ENCODE assay signal across 12 cellular contexts in the genomic region with DNA sequence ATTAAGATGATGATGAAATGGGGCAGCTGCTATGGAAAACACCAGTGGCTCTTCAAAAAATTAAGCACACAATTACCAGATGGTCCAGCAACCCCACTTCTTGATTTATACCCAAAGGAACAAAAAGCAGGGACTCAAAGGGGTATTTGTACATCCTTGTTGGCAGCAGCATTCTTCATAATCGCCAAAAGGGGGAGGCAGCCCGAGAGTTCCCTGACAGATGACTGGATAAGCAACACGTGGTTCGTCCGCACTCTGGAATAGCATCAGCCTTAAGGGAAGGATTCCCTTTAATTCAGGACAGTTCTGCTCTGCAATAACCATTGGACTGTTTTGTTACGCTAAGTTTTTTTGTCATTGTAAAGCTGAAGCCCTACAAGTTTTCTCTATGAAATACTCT.
DNase-seq lines count a peak whose midpoint lies in the region; TF ChIP-seq lines count a peak whose summit lies in the region.
"Had no signal": no experiment of that assay in that cellular context is flagged by ENCODE, and none has a peak within 500 bp of the region (broad histone marks: within the 10 kb centered on the region; RNA-seq: fewer than 3 reads in every experiment).

No MANE protein-coding gene starts in this region.

- H3K4me2 ChIP-seq in mammary epithelial cell (ENCODE audit: insufficient read depth, low read depth, low read length), result peak overlapping the region; percentile 15

- intact Hi-C loops in mammary epithelial cell (cut with micrococcal nuclease), result no loop called here

- no peak overlapping the region for H3K27ac Mint-ChIP-seq in mesothelial cell of epicardium

- CTCF ChIA-PET in mammary epithelial cell (lab: Charles Lee; ENCODE audit: low non-redundant PET), result no interaction called here

- H3K4me3 Mint-ChIP-seq in mesothelial cell of epicardium, result no peak overlapping the region

- H3K9ac ChIP-seq in mammary epithelial cell (ENCODE audit: insufficient read depth, low read length), result no peak overlapping the region

- H4K20me1 ChIP-seq in mammary epithelial cell (ENCODE audit: insufficient read depth, low read length), result no peaks in the 10 kb centered on the region

- TF ChIP-seq CTCF in AG09319 (IDR thresholded peaks at IDR 0.05; ENCODE audit: low read depth, low read length), result peak; percentile 39
- peak; percentile 6 to 32 for TF ChIP-seq CTCF in mammary epithelial cell (conservative IDR thresholded peaks at IDR 0.05 in 1 of 2, IDR thresholded peaks at IDR 0.05 in 1 of 2; ENCODE audit: extremely low read depth in 1 of 2, insufficient read depth in 1 of 2, low read depth in 1 of 2, low read length in 2 of 2)
- TF ChIP-seq CTCF in mesothelial cell of epicardium (IDR thresholded peaks at IDR 0.05; ENCODE audit: unreplicated experiment), result no peak
- no peak for TF ChIP-seq CTCF in coronary artery (IDR thresholded peaks at IDR 0.05)

- WGBS in mammary epithelial cell (ENCODE audit: low coverage, missing lambda C conversion rate), result 14% methylated on average over 6 of the region's 6 CpGs

- H3K4me3 ChIP-seq in mammary epithelial cell (replicated peaks in 1 of 3; ENCODE audit: insufficient read depth in 1 of 3, low read depth in 2 of 3, low read length in 3 of 3), result no peak overlapping the region
- no peak overlapping the region for H3K4me3 ChIP-seq in coronary artery
- H3K4me3 ChIP-seq: stomach had no signal

- H3K27ac ChIP-seq in mammary epithelial cell (ENCODE audit: insufficient read depth, low read depth, low read length) (no peak overlapping the region), coronary artery (no peak overlapping the region)
- H3K27ac ChIP-seq: stomach had no signal

- H3K9me3 Mint-ChIP-seq in mesothelial cell of epicardium, result no peaks in the 10 kb centered on the region

- peak overlapping the region; percentile 47 for H2AFZ ChIP-seq in mammary epithelial cell (ENCODE audit: low read depth, low read length)

- no peaks in the 10 kb centered on the region for H3K36me3 Mint-ChIP-seq in mesothelial cell of epicardium

- dilution Hi-C loops in mammary epithelial cell (cut with HindIII; ENCODE audit: low sequenced_read_pairs), result no loop called here

- H3K4me1 Mint-ChIP-seq in mesothelial cell of epicardium, result peaks cover 9% of the 10 kb centered on the region

- DNase-seq in AG09319 (ENCODE audit: extremely low read depth, low read depth) (no peak), LHCN-M2 (ENCODE audit: low read depth) (peak; percentile 24), mammary epithelial cell (no peak), lung microvascular endothelial cell (ENCODE audit: low read depth in 2 of 2) (peak; percentile 29 to 40), mesothelial cell of epicardium (ENCODE audit: low spot score in 2 of 2, unreplicated experiment in 2 of 2) (no peak), coronary artery (ENCODE audit: low spot score) (no peak), NCI-H2081 treated with DMSO at 0.1 percent for 48 hours (lab: John Stamatoyannopoulos, UW) (no peak)
- DNase-seq in stimulated activated CD4-positive, alpha-beta T cell treated with anti-CD3 and anti-CD28 coated beads, Interleukin-2, amount 100 ng/mL, for 48 hours, result no peak
- DNase-seq: cerebellar nuclear complex; COR-L47; NK-92 treated with Interleukin-12 subunit alpha and Interleukin-12 subunit beta, amount 100 ng/mL, for 24 hours; stomach had no signal

- no peaks in the 10 kb centered on the region for H3K27me3 ChIP-seq in mammary epithelial cell (ENCODE audit: insufficient read depth, low read length)

- H3K27me3 Mint-ChIP-seq in mesothelial cell of epicardium (ENCODE audit: low read depth), result peaks cover 82% of the 10 kb centered on the region

- H3K9me3 ChIP-seq in mammary epithelial cell (replicated peaks; ENCODE audit: insufficient read depth, low read length), result peaks cover 24% of the 10 kb centered on the region
- H3K9me3 ChIP-seq: stomach had no signal

- BruUV-seq in mammary epithelial cell (replicated peaks; lab: Mats Ljungman, UMichigan), result no TSS peak

- no peaks in the 10 kb centered on the region for H3K4me1 ChIP-seq in mammary epithelial cell (ENCODE audit: insufficient read depth, low read length)

- no peaks in the 10 kb centered on the region for H3K36me3 ChIP-seq in mammary epithelial cell (ENCODE audit: insufficient read depth, low read length)
- H3K36me3 ChIP-seq: stomach had no signal

- in situ Hi-C loops in mammary epithelial cell (cut with MboI; ENCODE audit: low sequenced_read_pairs in 2 of 2), result loop anchor here in 1 of 2 donors (10.0 kb wide), 1 partner anchor 246 kb away; no protein-coding TSS in a partner anchor

- no peaks in the 10 kb centered on the region for H3K79me2 ChIP-seq in mammary epithelial cell (ENCODE audit: insufficient read depth, low read length)

Comparison
In these comparisons a context has a peak if more than half of its experiments do, and no peak if none do; other contexts are left out.
1. DNase-seq: peak in LHCN-M2 (single experiment) and lung microvascular endothelial cell (2 of 2); none in AG09319 (single experiment), mammary epithelial cell (single experiment), mesothelial cell of epicardium (0 of 2), stimulated activated CD4-positive, alpha-beta T cell treated with anti-CD3 and anti-CD28 coated beads, Interleukin-2, amount 100 ng/mL, for 48 hours (0 of 2), coronary artery (single experiment) and NCI-H2081 treated with DMSO at 0.1 percent for 48 hours (single experiment).
2. CTCF ChIP-seq: peak in AG09319 (single experiment) and mammary epithelial cell (2 of 2); none in mesothelial cell of epicardium (single experiment) and coronary artery (single experiment).